Comparison of ENCODE assay signal across 9 cellular contexts in genomic region chr22:24400726-24401596, GRCh38. TPM values are rescaled to one million over a fixed set of nuclear protein-coding genes. Genes with fewer than 3 reads are reported as not detected.
A peak's percentile ranks its signal among the peaks of the same experiment; 100 is the strongest.
DNase-seq lines count a peak whose midpoint lies in the region; ATAC-seq and TF ChIP-seq lines count a peak whose summit lies in the region.
"Had no signal": no experiment of that assay in that cellular context is flagged by ENCODE, and none has a peak within 500 bp of the region (broad histone marks: within the 10 kb centered on the region; RNA-seq: fewer than 3 reads in every experiment).

No MANE protein-coding gene starts in this region.

- intact Hi-C loops in CD14-positive monocyte (cut with micrococcal nuclease) (loop anchor here in 1 of 2 donors (5.0 kb wide), 1 partner anchor 74 kb away; no protein-coding TSS in a partner anchor), lower lobe of right lung (cut with DNase I) (no loop called here)

- peak overlapping the region; percentile 33 for H3K4me3 ChIP-seq in lower lobe of right lung
- H3K4me3 ChIP-seq: pancreas had no signal

- no peaks in the 10 kb centered on the region for H3K27me3 ChIP-seq in lower lobe of right lung (ENCODE audit: low read depth)
- H3K27me3 ChIP-seq: pancreas had no signal

- H3K27me3 Mint-ChIP-seq in CD14-positive monocyte (ENCODE audit: low read depth in 3 of 3): peaks cover 2% of the 10 kb centered on the region in 3 donors
- H3K27me3 Mint-ChIP-seq in activated T-helper 17 cell treated with anti-CD3 and anti-CD28 coated beads, Interleukin-2, amount 50 U/mL, for 72 hours: no peaks in the 10 kb centered on the region

- H3K4me1 Mint-ChIP-seq in CD14-positive monocyte: peaks cover 41% of the 10 kb centered on the region
- peaks cover 21% of the 10 kb centered on the region for H3K4me1 Mint-ChIP-seq in activated T-helper 17 cell treated with anti-CD3 and anti-CD28 coated beads, Interleukin-2, amount 50 U/mL, for 72 hours

- no peaks in the 10 kb centered on the region for H3K9me3 ChIP-seq in lower lobe of right lung
- H3K9me3 ChIP-seq: pancreas had no signal

- peaks cover 53 to 58% of the 10 kb centered on the region in 2 donors for H3K36me3 Mint-ChIP-seq in CD14-positive monocyte
- H3K36me3 Mint-ChIP-seq in activated T-helper 17 cell treated with anti-CD3 and anti-CD28 coated beads, Interleukin-2, amount 50 U/mL, for 72 hours (ENCODE audit: low read depth): peaks cover 60% of the 10 kb centered on the region

- ATAC-seq in GM19463 (IDR thresholded peaks at IDR 0.05; ENCODE audit: unreplicated experiment) (peak; percentile 41), lower lobe of right lung (peak; percentile 37 to 52), HG03457 (IDR thresholded peaks at IDR 0.05; ENCODE audit: unreplicated experiment) (no peak), HG02588 (IDR thresholded peaks at IDR 0.05; ENCODE audit: unreplicated experiment) (no peak)
- peak; percentile 52 for ATAC-seq in activated T-helper 17 cell treated with anti-CD3 and anti-CD28 coated beads, Interleukin-2, amount 50 U/mL, for 72 hours (replicated peaks)

- TF ChIP-seq CTCF in CD14-positive monocyte (IDR thresholded peaks at IDR 0.05): no peak
- no peak for TF ChIP-seq CTCF in lower lobe of right lung (IDR thresholded peaks at IDR 0.05)

- DNase-seq in CD14-positive monocyte (ENCODE audit: low spot score) (peak; percentile 84), lower lobe of right lung (no peak), NCI-H2196 treated with DMSO at 0.1 percent for 48 hours (lab: John Stamatoyannopoulos, UW; ENCODE audit: unreplicated experiment) (no peak), NCI-H1436 (lab: John Stamatoyannopoulos, UW) (no peak)
- DNase-seq: pancreas had no signal

- H3K4me1 ChIP-seq in lower lobe of right lung: peaks cover 47% of the 10 kb centered on the region

- H3K27ac ChIP-seq in lower lobe of right lung: peak overlapping the region; percentile 44
- H3K27ac ChIP-seq: pancreas had no signal

- peak overlapping the region; percentile 89 to 98 (median 92) for H3K27ac Mint-ChIP-seq in CD14-positive monocyte
- H3K27ac Mint-ChIP-seq in activated T-helper 17 cell treated with anti-CD3 and anti-CD28 coated beads, Interleukin-2, amount 50 U/mL, for 72 hours: peak overlapping the region; percentile 92

- H3K4me3 Mint-ChIP-seq in CD14-positive monocyte: peak overlapping the region; percentile 68 to 87
- H3K4me3 Mint-ChIP-seq in activated T-helper 17 cell treated with anti-CD3 and anti-CD28 coated beads, Interleukin-2, amount 50 U/mL, for 72 hours: peak overlapping the region; percentile 79

- H3K9me3 Mint-ChIP-seq in CD14-positive monocyte: peaks cover 0 to 4% (median 0%) of the 10 kb centered on the region in 7 donors
- H3K9me3 Mint-ChIP-seq in activated T-helper 17 cell treated with anti-CD3 and anti-CD28 coated beads, Interleukin-2, amount 50 U/mL, for 72 hours: no peaks in the 10 kb centered on the region

- peaks cover 24% of the 10 kb centered on the region for H3K36me3 ChIP-seq in lower lobe of right lung

RNA-seq across cellular contexts. Expression of gene ADORA2A, which starts 26.4 kb away (rescaled TPM):
- 1 to 10 TPM; 5.8 to 6.5 TPM for polyA plus RNA-seq in CD14-positive monocyte
- 10 to 100 TPM; 25.9 to 47.8 TPM for total RNA-seq in activated T-helper 17 cell treated with anti-CD3 and anti-CD28 coated beads, Interleukin-2, amount 50 U/mL, for 72 hours
- total RNA-seq in lower lobe of right lung: 16.0 TPM

Comparison
In these comparisons a context has a peak if more than half of its experiments do, and no peak if none do; other contexts are left out.
1. ATAC-seq: peak in GM19463 (single experiment), activated T-helper 17 cell treated with anti-CD3 and anti-CD28 coated beads, Interleukin-2, amount 50 U/mL, for 72 hours (single experiment) and lower lobe of right lung (2 of 2); none in HG03457 (single experiment) and HG02588 (single experiment).